ENCODE assay signal across 1 cellular context in the genomic region with DNA sequence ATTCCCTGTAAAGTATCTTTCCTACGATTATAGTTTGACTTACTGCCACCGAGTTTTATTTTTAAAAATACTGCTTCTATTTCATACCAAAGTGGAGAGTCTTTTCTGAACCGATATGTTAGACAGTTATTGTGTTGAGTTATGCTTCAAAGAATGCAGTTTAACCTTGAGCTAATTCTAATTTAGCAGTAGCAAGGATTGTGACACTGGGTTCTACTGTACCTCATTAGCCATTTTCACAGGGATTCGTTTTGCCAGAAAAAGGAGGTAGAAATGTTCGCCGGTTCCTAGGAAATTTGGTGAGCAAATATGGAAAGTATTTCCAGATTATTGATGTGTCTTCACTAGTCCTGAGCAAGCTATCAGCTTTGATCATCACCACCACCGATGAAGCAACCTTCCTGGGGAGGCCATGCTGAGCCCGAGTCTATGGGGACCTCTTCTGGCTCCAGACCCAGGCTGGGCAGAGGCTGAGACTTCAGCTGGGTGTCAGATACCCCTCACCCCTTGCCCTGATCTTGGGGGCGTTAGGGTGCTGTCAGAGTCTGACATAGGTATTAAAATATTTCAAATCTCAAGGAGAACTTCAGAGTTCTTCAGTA.
TF ChIP-seq lines count a peak whose summit lies in the region.

No MANE protein-coding gene starts in this region.

TF ChIP-seq in HepG2, 621 proteins besides CTCF, POLR2A, EP300 and RAD21 (continued from another document):
- TF ChIP-seq ZNF407 (CRISPR knock-in tag; IDR thresholded peaks at IDR 0.05; ENCODE audit: not compliant biosample characterization) (no peak), ZBTB37 (CRISPR knock-in tag; IDR thresholded peaks at IDR 0.05) (peak; percentile 78), ZNF451 (CRISPR knock-in tag; IDR thresholded peaks at IDR 0.05) (no peak), ZBTB21 (CRISPR knock-in tag; IDR thresholded peaks at IDR 0.05) (no peak), PCBP2 (optimal IDR thresholded peaks at IDR 0.05; ENCODE audit: low read depth, low read length, poor library complexity, severe bottlenecking) (no peak), PCBP1 (IDR thresholded peaks at IDR 0.05; ENCODE audit: borderline replicate concordance, low read depth, low read length) (no peak), CEBPG (CRISPR knock-in tag; IDR thresholded peaks at IDR 0.05) (peak; percentile 90), THAP11 (CRISPR knock-in tag; IDR thresholded peaks at IDR 0.05) (peak; percentile 32), SMAD1 (CRISPR knock-in tag; IDR thresholded peaks at IDR 0.05; ENCODE audit: borderline replicate concordance, low read depth) (no peak), STAG1 (CRISPR knock-in tag; IDR thresholded peaks at IDR 0.05) (peak; percentile 34), ZNF629 (CRISPR knock-in tag; conservative IDR thresholded peaks at IDR 0.05) (no peak), ZMYM2 (CRISPR knock-in tag; IDR thresholded peaks at IDR 0.05) (no peak), FOXP1 (IDR thresholded peaks at IDR 0.05) (no peak), FOXP1 (CRISPR knock-in tag; IDR thresholded peaks at IDR 0.05) (no peak), ZNF44 (CRISPR knock-in tag; IDR thresholded peaks at IDR 0.05) (no peak), ZNF569 (CRISPR knock-in tag; IDR thresholded peaks at IDR 0.05; ENCODE audit: borderline replicate concordance) (no peak), MED8 (CRISPR knock-in tag; IDR thresholded peaks at IDR 0.05; ENCODE audit: insufficient replicate concordance) (no peak), SMYD3 (CRISPR knock-in tag; IDR thresholded peaks at IDR 0.05) (no peak), CEBPB (IDR thresholded peaks at IDR 0.05; ENCODE audit: borderline replicate concordance, low read depth, low read length) (peak; percentile 81; the same call in 1 of the 2 replicates), ZNF430 (CRISPR knock-in tag; IDR thresholded peaks at IDR 0.05) (no peak), CREB1 (IDR thresholded peaks at IDR 0.05) (no peak), CREB1 (CRISPR knock-in tag; IDR thresholded peaks at IDR 0.05) (peak; percentile 16; the same call in 1 of the 2 replicates), ZNF331 (CRISPR knock-in tag; IDR thresholded peaks at IDR 0.05) (no peak), PLSCR1 (CRISPR knock-in tag; IDR thresholded peaks at IDR 0.05; ENCODE audit: borderline replicate concordance) (no peak), YEATS4 (CRISPR knock-in tag; IDR thresholded peaks at IDR 0.05; ENCODE audit: borderline replicate concordance) (0 out of 2 replicates have a peak, but pooled peaks have one; percentile 10), MTA3 (CRISPR knock-in tag; IDR thresholded peaks at IDR 0.05) (no peak), MTF1 (CRISPR knock-in tag; IDR thresholded peaks at IDR 0.05) (no peak), TOPORS (CRISPR knock-in tag; IDR thresholded peaks at IDR 0.05) (no peak), TGIF2 (CRISPR knock-in tag; IDR thresholded peaks at IDR 0.05) (0 out of 2 replicates have a peak, but pooled peaks have one; percentile 1), ZFP82 (CRISPR knock-in tag; IDR thresholded peaks at IDR 0.05; ENCODE audit: borderline replicate concordance) (0 out of 2 replicates have a peak, but pooled peaks have one; percentile 24), ZNF746 (CRISPR knock-in tag; IDR thresholded peaks at IDR 0.05) (no peak), TOE1 (CRISPR knock-in tag; IDR thresholded peaks at IDR 0.05) (no peak), NKX3-1 (CRISPR knock-in tag; IDR thresholded peaks at IDR 0.05) (no peak), SAP130 (CRISPR knock-in tag; IDR thresholded peaks at IDR 0.05; ENCODE audit: low read depth) (no peak; the same call in 1 of the 2 replicates), NCOA1 (CRISPR knock-in tag; IDR thresholded peaks at IDR 0.05) (no peak), ZNF124 (CRISPR knock-in tag; IDR thresholded peaks at IDR 0.05) (0 out of 2 replicates have a peak, but pooled peaks have one; percentile 10), FOSL2 (CRISPR knock-in tag; IDR thresholded peaks at IDR 0.05) (peak; percentile 25; the same call in 1 of the 2 replicates), ZNF747 (CRISPR knock-in tag; IDR thresholded peaks at IDR 0.05; ENCODE audit: borderline replicate concordance) (no peak), GMEB1 (CRISPR knock-in tag; IDR thresholded peaks at IDR 0.05; ENCODE audit: borderline replicate concordance) (0 out of 2 replicates have a peak, but pooled peaks have one; percentile 10), ZNF441 (CRISPR knock-in tag; IDR thresholded peaks at IDR 0.05; ENCODE audit: borderline replicate concordance) (no peak), ZNF280B (CRISPR knock-in tag; IDR thresholded peaks at IDR 0.05; ENCODE audit: borderline replicate concordance) (no peak), MIER2 (CRISPR knock-in tag; IDR thresholded peaks at IDR 0.05) (no peak), NONO (IDR thresholded peaks at IDR 0.05) (no peak), NONO (CRISPR knock-in tag; conservative IDR thresholded peaks at IDR 0.05) (peak; percentile 0; the same call in 1 of the 2 replicates)
- TF ChIP-seq, protein P1, sequence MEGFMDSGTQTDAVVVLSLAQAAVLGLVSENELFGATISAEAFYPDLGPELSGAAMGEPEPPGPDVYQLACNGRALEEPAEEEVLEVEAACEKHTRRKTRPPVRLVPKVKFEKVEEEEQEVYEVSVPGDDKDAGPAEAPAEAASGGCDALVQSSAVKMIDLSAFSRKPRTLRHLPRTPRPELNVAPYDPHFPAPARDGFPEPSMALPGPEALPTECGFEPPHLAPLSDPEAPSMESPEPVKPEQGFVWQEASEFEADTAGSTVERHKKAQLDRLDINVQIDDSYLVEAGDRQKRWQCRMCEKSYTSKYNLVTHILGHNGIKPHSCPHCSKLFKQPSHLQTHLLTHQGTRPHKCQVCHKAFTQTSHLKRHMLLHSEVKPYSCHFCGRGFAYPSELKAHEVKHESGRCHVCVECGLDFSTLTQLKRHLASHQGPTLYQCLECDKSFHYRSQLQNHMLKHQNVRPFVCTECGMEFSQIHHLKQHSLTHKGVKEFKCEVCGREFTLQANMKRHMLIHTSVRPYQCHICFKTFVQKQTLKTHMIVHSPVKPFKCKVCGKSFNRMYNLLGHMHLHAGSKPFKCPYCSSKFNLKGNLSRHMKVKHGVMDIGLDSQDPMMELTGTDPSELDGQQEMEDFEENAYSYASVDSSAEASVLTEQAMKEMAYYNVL (CRISPR knock-in tag; IDR thresholded peaks at IDR 0.05; ENCODE audit: borderline replicate concordance) = no peak
